ENCODE assay signal across 11 cellular contexts in the genomic region with DNA sequence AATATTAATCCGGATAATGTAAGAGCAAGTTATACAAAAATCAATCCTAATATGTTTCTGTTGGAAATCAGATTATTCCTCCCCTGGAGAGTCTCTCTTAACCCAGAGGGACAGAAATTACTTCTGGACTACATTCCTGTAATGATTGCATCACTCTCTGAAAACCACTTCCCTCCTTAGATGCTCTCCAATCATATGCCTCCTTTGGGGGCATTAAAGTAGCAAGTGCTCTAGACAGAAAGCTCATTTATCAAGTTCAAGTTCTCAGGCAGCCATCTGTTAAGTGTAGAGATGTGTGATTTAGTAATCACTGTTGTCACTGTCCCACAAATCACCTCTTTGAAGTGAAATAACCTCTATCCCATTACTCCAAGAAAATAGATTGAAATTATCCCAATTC.
DNase-seq lines count a peak whose midpoint lies in the region; ATAC-seq and FAIRE-seq lines count a peak whose summit lies in the region.
"Had no signal": no experiment of that assay in that cellular context is flagged by ENCODE, and none has a peak within 500 bp of the region (broad histone marks: within the 10 kb centered on the region; RNA-seq: fewer than 3 reads in every experiment).

No MANE protein-coding gene starts in this region.

- no peak for FAIRE-seq in frontal cortex (lab: Jason Lieb, UNC)

- no peaks in the 10 kb centered on the region for H3K36me3 Mint-ChIP-seq in activated T-helper 2 cell treated with anti-CD3 and anti-CD28 coated beads, Interferon-gamma antibody, Interleukin-2, Interleukin-4, amounts not matched to agents 10 μg/mL and 5 μg/mL and 100 μg/mL, durations not matched to agents 14 hours and 24 hours and 36 hours (ENCODE audit: low read depth)

- ATAC-seq in GM21737 (IDR thresholded peaks at IDR 0.05; ENCODE audit: unreplicated experiment), result no peak
- ATAC-seq: T-helper 17 cell had no signal

- intact Hi-C loops in activated T-helper 2 cell treated with anti-CD3 and anti-CD28 coated beads, Interferon-gamma antibody, Interleukin-2, Interleukin-4, amounts not matched to agents 10 μg/mL and 5 μg/mL and 100 μg/mL, durations not matched to agents 14 hours and 24 hours and 36 hours (cut with micrococcal nuclease), result no loop called here

- H3K27me3 Mint-ChIP-seq in activated T-helper 2 cell treated with anti-CD3 and anti-CD28 coated beads, Interferon-gamma antibody, Interleukin-2, Interleukin-4, amounts not matched to agents 10 μg/mL and 5 μg/mL and 100 μg/mL, durations not matched to agents 14 hours and 24 hours and 36 hours (ENCODE audit: low read depth), result no peaks in the 10 kb centered on the region
- H3K27me3 Mint-ChIP-seq: T-helper 17 cell had no signal

- no peaks in the 10 kb centered on the region for H3K9me3 Mint-ChIP-seq in activated T-helper 2 cell treated with anti-CD3 and anti-CD28 coated beads, Interferon-gamma antibody, Interleukin-2, Interleukin-4, amounts not matched to agents 10 μg/mL and 5 μg/mL and 100 μg/mL, durations not matched to agents 14 hours and 24 hours and 36 hours

- no peak overlapping the region for H3K4me3 Mint-ChIP-seq in activated T-helper 2 cell treated with anti-CD3 and anti-CD28 coated beads, Interferon-gamma antibody, Interleukin-2, Interleukin-4, amounts not matched to agents 10 μg/mL and 5 μg/mL and 100 μg/mL, durations not matched to agents 14 hours and 24 hours and 36 hours (ENCODE audit: low read depth)
- H3K4me3 Mint-ChIP-seq: T-helper 17 cell had no signal

- H3K27ac Mint-ChIP-seq in activated T-helper 2 cell treated with anti-CD3 and anti-CD28 coated beads, Interferon-gamma antibody, Interleukin-2, Interleukin-4, amounts not matched to agents 10 μg/mL and 5 μg/mL and 100 μg/mL, durations not matched to agents 14 hours and 24 hours and 36 hours, result no peak overlapping the region
- H3K27ac Mint-ChIP-seq: T-helper 17 cell had no signal

- H3K4me1 Mint-ChIP-seq in activated T-helper 2 cell treated with anti-CD3 and anti-CD28 coated beads, Interferon-gamma antibody, Interleukin-2, Interleukin-4, amounts not matched to agents 10 μg/mL and 5 μg/mL and 100 μg/mL, durations not matched to agents 14 hours and 24 hours and 36 hours (ENCODE audit: low read depth), result no peaks in the 10 kb centered on the region
- H3K4me1 Mint-ChIP-seq: T-helper 17 cell had no signal

- DNase-seq in DMS 273 treated with DMSO at 0.1 percent for 48 hours (lab: John Stamatoyannopoulos, UW) (peak; percentile 61), MV-4-11 (lab: John Stamatoyannopoulos, UW) (peak; percentile 81), NCI-H510A treated with DMSO at 0.1 percent for 48 hours (lab: John Stamatoyannopoulos, UW) (peak; percentile 81), astrocyte of the hippocampus (ENCODE audit: low read depth, low spot score) (peak; percentile 1), frontal cortex (ENCODE audit: low spot score in 2 of 2) (no peak), AG08395 (ENCODE audit: low spot score) (no peak)
- DNase-seq in activated T-helper 2 cell treated with anti-CD3 and anti-CD28 coated beads, Interferon-gamma antibody, Interleukin-2, Interleukin-4, amounts not matched to agents 10 μg/mL and 5 μg/mL and 100 μg/mL, durations not matched to agents 14 hours and 24 hours and 36 hours (ENCODE audit: low spot score), result no peak
- DNase-seq: activated effector memory CD4-positive, alpha-beta T cell treated with Interleukin-2 at 50 U/mL for 16 hours; H7; T-helper 17 cell had no signal

Comparison
In these comparisons a context has a peak if more than half of its experiments do, and no peak if none do; other contexts are left out.
1. DNase-seq: peak in DMS 273 treated with DMSO at 0.1 percent for 48 hours (single experiment), MV-4-11 (single experiment), NCI-H510A treated with DMSO at 0.1 percent for 48 hours (single experiment) and astrocyte of the hippocampus (single experiment); none in activated T-helper 2 cell treated with anti-CD3 and anti-CD28 coated beads, Interferon-gamma antibody, Interleukin-2, Interleukin-4, amounts not matched to agents 10 μg/mL and 5 μg/mL and 100 μg/mL, durations not matched to agents 14 hours and 24 hours and 36 hours (single experiment), frontal cortex (0 of 2) and AG08395 (single experiment).